17 cellular contexts compared by ENCODE assay signal in the genomic region with DNA sequence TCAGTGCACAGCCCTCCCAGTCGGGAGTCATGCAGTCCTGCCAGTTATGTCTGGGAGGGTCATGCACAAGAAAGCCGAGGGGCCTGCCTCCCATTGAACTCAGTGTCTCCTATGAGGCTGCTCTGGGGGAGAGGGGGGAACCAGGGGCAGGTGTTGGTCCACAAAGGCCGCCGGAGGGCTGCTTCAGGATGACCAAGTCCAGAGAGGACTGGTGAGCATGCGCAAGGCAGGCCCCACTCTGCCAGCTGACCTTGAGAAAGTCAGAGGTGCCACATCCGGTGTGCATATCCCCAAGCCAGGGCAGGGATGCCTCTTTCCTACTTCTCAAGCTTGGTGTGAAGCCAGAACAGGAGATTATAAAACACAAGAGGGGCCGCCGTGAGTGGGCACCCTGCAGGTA. TPM values are rescaled to one million over a fixed set of nuclear protein-coding genes. Genes with fewer than 3 reads are reported as not detected.
A peak's percentile ranks its signal among the peaks of the same experiment; 100 is the strongest.
DNase-seq lines count a peak whose midpoint lies in the region; ATAC-seq and TF ChIP-seq lines count a peak whose summit lies in the region.
"Had no signal": no experiment of that assay in that cellular context is flagged by ENCODE, and none has a peak within 500 bp of the region (broad histone marks: within the 10 kb centered on the region; RNA-seq: fewer than 3 reads in every experiment).

No MANE protein-coding gene starts in this region.

- H3K9me3 ChIP-seq in right atrium auricular region (no peaks in the 10 kb centered on the region), NT2/D1 (ENCODE audit: insufficient read depth, low read length) (no peaks in the 10 kb centered on the region)
- H3K9me3 ChIP-seq: BLaER1 treated with 17β-estradiol and CSF1 and Interleukin-3, amounts not matched to agents 10 nM and 100 nM had no signal

- H3K4me3 ChIP-seq in right atrium auricular region (no peak overlapping the region), NT2/D1 (ENCODE audit: insufficient read length, low read depth) (no peak overlapping the region)
- H3K4me3 ChIP-seq: BLaER1 treated with 17β-estradiol and CSF1 and Interleukin-3, amounts not matched to agents 10 nM and 100 nM; GM23338 had no signal

- no peak overlapping the region for H3K27ac Mint-ChIP-seq in neural crest cell (ENCODE audit: unreplicated experiment)
- H3K27ac Mint-ChIP-seq: CD4-positive, CD25-positive, alpha-beta regulatory T cell; GM23338; H9 had no signal

- H3K36me3 Mint-ChIP-seq in neural crest cell (ENCODE audit: low read depth): no peaks in the 10 kb centered on the region
- H3K36me3 Mint-ChIP-seq: CD4-positive, CD25-positive, alpha-beta regulatory T cell had no signal

- peak overlapping the region; percentile 72 for H3K4me3 Mint-ChIP-seq in neural crest cell
- H3K4me3 Mint-ChIP-seq: GM23338, H9 had no signal

- peak; percentile 41 for DNase-seq in Right ventricle myocardium superior
- DNase-seq in right atrium auricular region (ENCODE audit: low spot score): no peak
- DNase-seq in HT1080 (ENCODE audit: low read depth): peak; percentile 14
- DNase-seq in NT2/D1 (ENCODE audit: low read depth, low spot score): no peak
- no peak for DNase-seq in neural crest cell (ENCODE audit: low read depth, low spot score)
- DNase-seq in anterior cingulate cortex (lab: John Stamatoyannopoulos, UW): no peak
- DNase-seq in pons (ENCODE audit: low spot score): no peak
- no peak for DNase-seq in NCI-H146 treated with DMSO at 0.1 percent for 48 hours (lab: John Stamatoyannopoulos, UW; ENCODE audit: unreplicated experiment)
- DNase-seq: ACHN; CD4-positive, CD25-positive, alpha-beta regulatory T cell; DMS 273 treated with DMSO at 0.1 percent for 48 hours; H9 had no signal

- no peaks in the 10 kb centered on the region for H3K36me3 ChIP-seq in right atrium auricular region
- H3K36me3 ChIP-seq in NT2/D1 (ENCODE audit: insufficient read depth, insufficient read length, low read length): no peaks in the 10 kb centered on the region
- H3K36me3 ChIP-seq: BLaER1 treated with 17β-estradiol and CSF1 and Interleukin-3, amounts not matched to agents 10 nM and 100 nM had no signal

- no peaks in the 10 kb centered on the region for H3K9me3 Mint-ChIP-seq in neural crest cell
- H3K9me3 Mint-ChIP-seq: GM23338, H9 had no signal

- peaks cover 0 to 37% of the 10 kb centered on the region in 2 donors for H3K4me1 ChIP-seq in right atrium auricular region
- H3K4me1 ChIP-seq in NT2/D1 (ENCODE audit: insufficient read depth, insufficient read length): peaks cover 5% of the 10 kb centered on the region

- intact Hi-C loops in Right ventricle myocardium superior (cut with DNase I): loop anchor here (5.0 kb wide), 2 partner anchors 144 to 161 kb away; partner anchors contain the start of gene IL10RA

- H3K27me3 ChIP-seq in right atrium auricular region (no peaks in the 10 kb centered on the region), NT2/D1 (ENCODE audit: insufficient read depth, insufficient read length) (peaks cover 41% of the 10 kb centered on the region)

- TF ChIP-seq CTCF in right atrium auricular region (IDR thresholded peaks at IDR 0.05): no peak
- TF ChIP-seq CTCF in neural crest cell (conservative IDR thresholded peaks at IDR 0.05): no peak

- H3K27me3 Mint-ChIP-seq in neural crest cell (ENCODE audit: low read depth): peaks cover 95% of the 10 kb centered on the region

- H3K4me1 Mint-ChIP-seq in neural crest cell: peaks cover 5% of the 10 kb centered on the region

- peak overlapping the region in 1 of 2 donors; percentile 25 for H3K27ac ChIP-seq in right atrium auricular region
- H3K27ac ChIP-seq: BLaER1 treated with 17β-estradiol and CSF1 and Interleukin-3, amounts not matched to agents 10 nM and 100 nM had no signal

- ATAC-seq in Right ventricle myocardium superior (ENCODE audit: poor library complexity): no peak
- ATAC-seq: GM23338 had no signal

- H3K9ac ChIP-seq in NT2/D1 (ENCODE audit: insufficient read length, low read depth): peak overlapping the region; percentile 21
- H3K9ac ChIP-seq: BLaER1 treated with 17β-estradiol and CSF1 and Interleukin-3, amounts not matched to agents 10 nM and 100 nM had no signal

RNA-seq across cellular contexts. Expression of gene SCN4B, which starts 4.4 kb away (rescaled TPM):
- 12.0 TPM for total RNA-seq in Right ventricle myocardium superior
- total RNA-seq in right atrium auricular region: 10 to 100 TPM in 1 of 2 donors, 1 to 10 TPM in 1; 2.5 to 11.8 TPM
- not detected in 2 replicates for total RNA-seq in HT1080 (2014; rRNA removed; shearing (Covaris generic))
- polyA plus RNA-seq in HT1080 (2015; cell fraction: cytosol; rRNA removed): 0.02 and 0.06 TPM in 2 replicates
- polyA plus RNA-seq in HT1080 (2015; cell fraction: nucleus; rRNA removed): 0.11 and 0.19 TPM in 2 replicates
- total RNA-seq in neural crest cell: 2.0 and 2.4 TPM in 2 replicates
- total RNA-seq: CD4-positive, CD25-positive, alpha-beta regulatory T cell; HT-29 had no signal
- polyA plus RNA-seq: CD4-positive, CD25-positive, alpha-beta regulatory T cell had no signal

RNA-seq across cellular contexts. Expression of gene SCN2B, which starts 28.2 kb away (rescaled TPM):
- total RNA-seq in Right ventricle myocardium superior (17.6 TPM), right atrium auricular region (1 to 10 TPM; 3.4 to 8.2 TPM), neural crest cell (0.40 and 0.43 TPM in 2 replicates)
- total RNA-seq in HT1080 (2014; rRNA removed; shearing (Covaris generic)): 0.03 TPM in 1 of 2 replicates, not detected in the other
- polyA plus RNA-seq in HT1080 (2015; cell fraction: cytosol; rRNA removed): 0.02 TPM in 1 of 2 replicates, not detected in the other
- not detected in 2 replicates for polyA plus RNA-seq in HT1080 (2015; cell fraction: nucleus; rRNA removed)
- total RNA-seq: A172; CD4-positive, CD25-positive, alpha-beta regulatory T cell; Daoy; H9; HT-29 had no signal
- polyA plus RNA-seq: CD4-positive, CD25-positive, alpha-beta regulatory T cell; GM23338 had no signal

Comparison
In these comparisons a context has a peak if more than half of its experiments do, and no peak if none do; other contexts are left out.
1. DNase-seq: peak in Right ventricle myocardium superior (single experiment) and HT1080 (single experiment); none in right atrium auricular region (single experiment), NT2/D1 (single experiment), neural crest cell (single experiment), anterior cingulate cortex (0 of 58), pons (single experiment) and NCI-H146 treated with DMSO at 0.1 percent for 48 hours (single experiment).